Comparison of ENCODE assay signal across 8 cellular contexts in genomic region chr1:36134805-36135339, GRCh38. TPM values are rescaled to one million over a fixed set of nuclear protein-coding genes. Genes with fewer than 3 reads are reported as not detected.
DNase-seq lines count a peak whose midpoint lies in the region; ATAC-seq, FAIRE-seq and TF ChIP-seq lines count a peak whose summit lies in the region.

No MANE protein-coding gene starts in this region.

- peaks cover 44% of the 10 kb centered on the region for H3K4me1 ChIP-seq in astrocyte (ENCODE audit: insufficient read depth, low read length)
- H3K4me1 ChIP-seq in spleen, result peaks cover 3 to 37% (median 20%) of the 10 kb centered on the region in 6 donors

- CTCF ChIA-PET in GM10248 (lab: Yijun Ruan, JAX), result interaction anchor here (0.7 to 12.8 kb wide), 37 partner anchors 10 to 507 kb away, joined by 3 to 226 read pairs (median 4); partner anchors contain the start of genes AGO1, MAP7D1, SH3D21 and TRAPPC3

- H2AFZ ChIP-seq in astrocyte (ENCODE audit: low read depth, low read length), result no peak overlapping the region

- DNase-seq in ACHN, result peak; percentile 53
- peak; percentile 79 for DNase-seq in GM10248 (ENCODE audit: extremely low spot score)
- DNase-seq in NOMO-1 treated with DMSO at 0.1 percent for 48 hours (lab: John Stamatoyannopoulos, UW; ENCODE audit: unreplicated experiment), result peak; percentile 4
- peak; percentile 47 for DNase-seq in astrocyte (ENCODE audit: low read depth)
- peak in 34 of 51 donors; percentile 10 to 74 (median 38) for DNase-seq in hypothalamus (lab: John Stamatoyannopoulos, UW)
- no peak for DNase-seq in spleen

- POLR2A ChIA-PET in GM10248 (lab: Yijun Ruan, JAX), result no interaction called here

- no peaks in the 10 kb centered on the region for H3K9me3 Mint-ChIP-seq in astrocyte (ENCODE audit: unreplicated experiment)

- no peak for TF ChIP-seq POLR2A in spleen (IDR thresholded peaks at IDR 0.05)

- peaks cover under 1% of the 10 kb centered on the region for H4K20me1 ChIP-seq in astrocyte (ENCODE audit: insufficient read depth, low read length)

- in situ Hi-C loops in ACHN (cut with HindIII; ENCODE audit: low pct_ligation_motif_present, low pct_unique_long_range_greater_than_20kb, low sequenced_read_pairs), result loop anchor here (25.0 kb wide), 1 partner anchor 152 kb away; no protein-coding TSS in a partner anchor

- peaks cover 30% of the 10 kb centered on the region for H3K4me1 Mint-ChIP-seq in astrocyte (ENCODE audit: low read depth, unreplicated experiment)

- H3K9me3 ChIP-seq in astrocyte (ENCODE audit: insufficient read depth, low read depth, low read length), result no peaks in the 10 kb centered on the region
- no peaks in the 10 kb centered on the region for H3K9me3 ChIP-seq in spleen

- H3K36me3 ChIP-seq in astrocyte (ENCODE audit: insufficient read depth, low read length), result peaks cover 22% of the 10 kb centered on the region
- H3K36me3 ChIP-seq in spleen, result peaks cover 0 to 43% (median 32%) of the 10 kb centered on the region in 6 donors

- FAIRE-seq in astrocyte (lab: Jason Lieb, UNC), result peak; percentile 29

- ATAC-seq in GM21619 (IDR thresholded peaks at IDR 0.05; ENCODE audit: unreplicated experiment) (no peak), GM21723 (IDR thresholded peaks at IDR 0.05; ENCODE audit: unreplicated experiment) (no peak)

- H3K27me3 Mint-ChIP-seq in astrocyte (ENCODE audit: low read depth, unreplicated experiment), result no peaks in the 10 kb centered on the region

- peak overlapping the region; percentile 60 for H3K27ac ChIP-seq in astrocyte (ENCODE audit: low read depth, low read length)
- peak overlapping the region in 5 of 8 donors; percentile 0 to 62 (median 31) for H3K27ac ChIP-seq in spleen

- peaks cover 15% of the 10 kb centered on the region for H3K79me2 ChIP-seq in astrocyte (ENCODE audit: insufficient read depth, low read length)

- no peaks in the 10 kb centered on the region for H3K27me3 ChIP-seq in astrocyte (ENCODE audit: insufficient read depth, low read length)
- no peaks in the 10 kb centered on the region for H3K27me3 ChIP-seq in spleen (replicated peaks in 1 of 7)

- peak; percentile 54 for TF ChIP-seq CTCF in GM10248 (IDR thresholded peaks at IDR 0.05; ENCODE audit: control extremely low read depth, extremely low read depth, low read depth, missing control alignments)
- TF ChIP-seq CTCF in astrocyte (IDR thresholded peaks at IDR 0.05; ENCODE audit: insufficient read depth, low read depth, low read length), result peak; percentile 88
- peak in 10 of 11 experiments; percentile 35 to 79 (median 64) for TF ChIP-seq CTCF in spleen (IDR thresholded peaks at IDR 0.05 in 8 of 11, conservative IDR thresholded peaks at IDR 0.05 in 3 of 11)

- H3K27ac Mint-ChIP-seq in astrocyte (ENCODE audit: unreplicated experiment), result peak overlapping the region; percentile 67

- H3K4me3 ChIP-seq in astrocyte (ENCODE audit: insufficient read depth, low read depth, low read length) (no peak overlapping the region), spleen (no peak overlapping the region)

- 26 to 50% (median 40%) methylated on average over 3 of the region's 3 CpGs for WGBS in spleen, 5 donors

- no peak overlapping the region for H3K4me2 ChIP-seq in astrocyte (ENCODE audit: low read length)

- H3K9ac ChIP-seq in astrocyte (ENCODE audit: low read length), result peak overlapping the region; percentile 9

- intact Hi-C loops in spleen (cut with DNase I; ENCODE audit: low total_unique reads), result loop anchor here (5.0 kb wide), 1 partner anchor 33 kb away; no protein-coding TSS in a partner anchor

- H3K4me3 Mint-ChIP-seq in astrocyte (ENCODE audit: unreplicated experiment), result no peak overlapping the region

- peaks cover 16% of the 10 kb centered on the region for H3K36me3 Mint-ChIP-seq in astrocyte (ENCODE audit: low read depth, unreplicated experiment)

RNA-seq across cellular contexts. Expression of gene COL8A2, which starts 9.8 kb away (rescaled TPM):
- total RNA-seq in astrocyte (3.4 and 10.8 TPM in 2 replicates), spleen (10 to 100 TPM in 4 of 7 donors, 1 to 10 TPM in 3; 7.0 to 32.0 (median 10.3) TPM)
- 1 to 10 TPM; 2.1 to 5.9 (median 4.3) TPM for polyA plus RNA-seq in spleen

RNA-seq across cellular contexts. Expression of gene TRAPPC3, which starts 14.4 kb away (rescaled TPM):
- total RNA-seq in astrocyte, result 87.1 and 87.6 TPM in 2 replicates
- 10 to 100 TPM; 46.7 to 98.1 (median 56.4) TPM for total RNA-seq in spleen
- 10 to 100 TPM; 42.9 to 70.1 (median 60.2) TPM for polyA plus RNA-seq in spleen

RNA-seq across cellular contexts. Expression of gene MAP7D1, which starts 21.1 kb away (rescaled TPM):
- total RNA-seq in astrocyte (259 and 271 TPM in 2 replicates), spleen (100 to 1,000 TPM in 3 of 7 donors, 10 to 100 TPM in 4; 72.6 to 116 (median 96.9) TPM)
- polyA plus RNA-seq in spleen, result 10 to 100 TPM; 30.4 to 62.7 (median 38.0) TPM

RNA-seq across cellular contexts. Expression of gene ADPRS, which starts 46.2 kb away (rescaled TPM):
- 28.7 and 32.2 TPM in 2 replicates for total RNA-seq in astrocyte
- total RNA-seq in spleen, result 10 to 100 TPM; 21.3 to 44.9 (median 26.6) TPM
- 10 to 100 TPM; 21.3 to 34.0 (median 22.2) TPM for polyA plus RNA-seq in spleen

RNA-seq across cellular contexts. Expression of gene TEKT2, which starts 51.0 kb away (rescaled TPM):
- total RNA-seq in astrocyte, result 0.38 and 0.39 TPM in 2 replicates
- not detected for total RNA-seq in spleen
- under 1 TPM in 1 of 3 donors, not detected in 2; 0.33 TPM for polyA plus RNA-seq in spleen
